8 cellular contexts compared by ENCODE assay signal in genomic region chr2:27735263-27735904, GRCh38. TPM values are rescaled to one million over a fixed set of nuclear protein-coding genes. Genes with fewer than 3 reads are reported as not detected.
DNase-seq lines count a peak whose midpoint lies in the region; ATAC-seq, FAIRE-seq and TF ChIP-seq lines count a peak whose summit lies in the region.

No MANE protein-coding gene starts in this region.

- TF ChIP-seq POLR2A in suprapubic skin (IDR thresholded peaks at IDR 0.05) (peak in 1 of 2 donors; percentile 36), GM12892 (IDR thresholded peaks at IDR 0.05; ENCODE audit: low read depth, low read length) (no peak)

- no TSS peak for BruUV-seq in Panc1 (replicated peaks; lab: Mats Ljungman, UMichigan)

- H3K27ac ChIP-seq in Panc1 (ENCODE audit: low read length) (peak overlapping the region; percentile 46), suprapubic skin (peak overlapping the region; percentile 77)

- H3K4me1 ChIP-seq in Panc1 (ENCODE audit: control insufficient read depth, insufficient read depth, low read length) (peaks cover 4% of the 10 kb centered on the region; the same call in 1 of the 2 replicates), suprapubic skin (peaks cover 26% of the 10 kb centered on the region)

- H3K27me3 Mint-ChIP-seq in activated naive CD8-positive, alpha-beta T cell treated with anti-CD3 and anti-CD28 coated beads, Interleukin-2, amount 50 U/mL, for 24 hours, result peaks cover 1% of the 10 kb centered on the region

- in situ Hi-C loops in Panc1 (cut with HindIII; ENCODE audit: low pct_unique_long_range_greater_than_20kb, low sequenced_read_pairs), result no loop called here

- intact Hi-C loops in Panc1 (cut with micrococcal nuclease; ENCODE audit: unreplicated experiment), result no loop called here
- intact Hi-C loops in Right ventricle myocardium inferior (cut with DNase I), result no loop called here

- peak; percentile 82 for DNase-seq in AG08395 (ENCODE audit: low spot score)
- no peak for DNase-seq in Panc1 (ENCODE audit: low read depth, low spot score)
- DNase-seq in activated naive CD8-positive, alpha-beta T cell treated with anti-CD3 and anti-CD28 coated beads, Interleukin-2, amount 50 U/mL, for 24 hours, result peak; percentile 71
- peak; percentile 92 for DNase-seq in Right ventricle myocardium inferior (ENCODE audit: missing footprints)
- peak; percentile 67 for DNase-seq in omental fat pad (ENCODE audit: low spot score)
- DNase-seq in suprapubic skin (ENCODE audit: low spot score in 2 of 2), result peak in 1 of 2 donors; percentile 87
- DNase-seq in GM12892 (ENCODE audit: insufficient read length), result no peak

- H3K36me3 Mint-ChIP-seq in activated naive CD8-positive, alpha-beta T cell treated with anti-CD3 and anti-CD28 coated beads, Interleukin-2, amount 50 U/mL, for 24 hours (ENCODE audit: low read depth), result no peaks in the 10 kb centered on the region

- peak overlapping the region; percentile 45 for H3K4me3 Mint-ChIP-seq in activated naive CD8-positive, alpha-beta T cell treated with anti-CD3 and anti-CD28 coated beads, Interleukin-2, amount 50 U/mL, for 24 hours

- H3K4me1 Mint-ChIP-seq in activated naive CD8-positive, alpha-beta T cell treated with anti-CD3 and anti-CD28 coated beads, Interleukin-2, amount 50 U/mL, for 24 hours, result peaks cover 13% of the 10 kb centered on the region

- ATAC-seq in Panc1 (peak; percentile 91), Right ventricle myocardium inferior (peak; percentile 93), omental fat pad (ENCODE audit: low FRiP score) (peak; percentile 90), GM21529 (IDR thresholded peaks at IDR 0.05; ENCODE audit: unreplicated experiment) (no peak)
- ATAC-seq in activated naive CD8-positive, alpha-beta T cell treated with anti-CD3 and anti-CD28 coated beads, Interleukin-2, amount 50 U/mL, for 24 hours, result peak; percentile 85

- no peaks in the 10 kb centered on the region for H3K27me3 ChIP-seq in Panc1 (ENCODE audit: control insufficient read depth, insufficient read depth, low read length)
- no peaks in the 10 kb centered on the region for H3K27me3 ChIP-seq in suprapubic skin

- H3K4me3 ChIP-seq in Panc1 (ENCODE audit: low read depth in 2 of 2, low read length in 2 of 2), result peak overlapping the region; percentile 38 to 52
- H3K4me3 ChIP-seq in suprapubic skin, result peak overlapping the region; percentile 49

- FAIRE-seq in GM12892 (lab: Jason Lieb, UNC), result no peak

- TF ChIP-seq CTCF in Panc1 (IDR thresholded peaks at IDR 0.05), result no peak
- no peak for TF ChIP-seq CTCF in omental fat pad (IDR thresholded peaks at IDR 0.05)
- no peak for TF ChIP-seq CTCF in suprapubic skin (IDR thresholded peaks at IDR 0.05)

- no peaks in the 10 kb centered on the region for H3K36me3 ChIP-seq in Panc1 (ENCODE audit: control insufficient read depth, insufficient read depth, low read length)
- no peaks in the 10 kb centered on the region for H3K36me3 ChIP-seq in suprapubic skin

- WGBS in suprapubic skin, result 2% methylated on average over 28 of the region's 51 CpGs

- CTCF ChIA-PET in Panc1 (lab: Charles Lee), result no interaction called here

- no peaks in the 10 kb centered on the region for H3K9me3 Mint-ChIP-seq in activated naive CD8-positive, alpha-beta T cell treated with anti-CD3 and anti-CD28 coated beads, Interleukin-2, amount 50 U/mL, for 24 hours

- peak overlapping the region; percentile 52 for H3K27ac Mint-ChIP-seq in activated naive CD8-positive, alpha-beta T cell treated with anti-CD3 and anti-CD28 coated beads, Interleukin-2, amount 50 U/mL, for 24 hours

- peak; percentile 65 for TF ChIP-seq EP300 in suprapubic skin (IDR thresholded peaks at IDR 0.05)

- H3K9me3 ChIP-seq in Panc1 (ENCODE audit: control insufficient read depth, insufficient read depth, low read depth, low read length), result no peaks in the 10 kb centered on the region
- H3K9me3 ChIP-seq in suprapubic skin, result no peaks in the 10 kb centered on the region

- POLR2A ChIA-PET in Panc1 (lab: Charles Lee), result no interaction called here

RNA-seq across cellular contexts. Expression of gene MRPL33, which starts 36.1 kb away (rescaled TPM):
- total RNA-seq in Panc1 (2021; ENCODE audit: unreplicated experiment) (61.6 TPM), Right ventricle myocardium inferior (360 TPM), omental fat pad (100 to 1,000 TPM; 109 to 130 (median 116) TPM), suprapubic skin (10 to 100 TPM; 30.7 to 82.2 (median 56.3) TPM)
- 51.7 TPM for polyA plus RNA-seq in Panc1 (2012; ENCODE audit: insufficient read length)
- polyA plus RNA-seq in GM12892 (2012; ENCODE audit: missing spikeins), result 128 TPM

Comparison
In these comparisons a context has a peak if more than half of its experiments do, and no peak if none do; other contexts are left out.
1. DNase-seq: peak in AG08395 (single experiment), activated naive CD8-positive, alpha-beta T cell treated with anti-CD3 and anti-CD28 coated beads, Interleukin-2, amount 50 U/mL, for 24 hours (single experiment), Right ventricle myocardium inferior (single experiment) and omental fat pad (single experiment); none in Panc1 (single experiment) and GM12892 (single experiment).